Comparison of ENCODE assay signal across 8 cellular contexts in the genomic region with DNA sequence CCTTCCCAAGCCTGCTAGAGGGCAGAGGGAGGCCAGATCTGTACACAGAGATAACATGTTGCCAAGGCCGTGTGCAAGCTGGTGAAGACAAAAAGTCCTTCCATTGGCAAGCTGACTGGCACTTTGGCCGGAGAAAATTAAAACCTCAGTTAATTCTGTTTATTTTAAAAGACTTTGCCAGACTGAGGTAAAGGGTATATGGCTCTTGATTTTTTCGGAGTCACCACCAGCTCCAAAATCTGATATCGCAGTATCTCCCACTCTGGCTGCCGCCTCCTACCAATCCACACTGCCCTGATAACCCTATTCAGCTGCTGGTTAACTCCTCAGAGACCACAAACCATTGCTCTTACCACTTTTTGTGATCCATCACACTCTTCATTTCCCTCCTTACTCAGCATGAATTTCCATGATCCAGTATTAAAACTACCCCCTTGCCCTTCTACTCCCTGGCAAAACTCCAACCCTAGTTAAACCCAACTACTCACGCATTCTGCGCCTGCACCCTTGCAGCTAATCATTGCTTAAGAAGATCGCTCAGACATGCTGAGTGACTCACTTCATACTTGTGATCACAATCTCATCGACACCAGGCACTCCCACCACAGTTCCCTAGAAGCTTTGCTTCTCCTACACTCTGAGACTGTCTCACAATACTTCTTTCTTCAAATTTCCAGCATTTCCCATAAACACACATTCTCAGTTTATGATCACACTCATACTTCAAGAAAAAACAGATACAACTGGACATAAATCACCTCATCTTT. TPM values are rescaled to one million over a fixed set of nuclear protein-coding genes. Genes with fewer than 3 reads are reported as not detected.
DNase-seq lines count a peak whose midpoint lies in the region; ATAC-seq and TF ChIP-seq lines count a peak whose summit lies in the region.

No MANE protein-coding gene starts in this region.

- peaks cover 9% of the 10 kb centered on the region for H3K36me3 Mint-ChIP-seq in activated naive CD4-positive, alpha-beta T cell treated with anti-CD3 and anti-CD28 coated beads, Interleukin-2, amount 10 ng/mL, durations not matched to agents 7 days and 5 days

- no peaks in the 10 kb centered on the region for H3K9me3 ChIP-seq in stomach

- H3K4me3 Mint-ChIP-seq in activated naive CD4-positive, alpha-beta T cell treated with anti-CD3 and anti-CD28 coated beads, Interleukin-2, amount 10 ng/mL, durations not matched to agents 7 days and 5 days, result no peak overlapping the region

- CTCF ChIA-PET in activated naive CD4-positive, alpha-beta T cell treated with anti-CD3 and anti-CD28 coated beads, Interleukin-2, amount 10 ng/mL, durations not matched to agents 7 days and 5 days (lab: Charles Lee), result interaction anchor here (0.6 to 2.6 kb wide), 5 partner anchors 14 to 390 kb away, joined by 3 to 9 read pairs (median 5); no protein-coding TSS in a partner anchor

- intact Hi-C loops in lower leg skin (cut with DNase I; ENCODE audit: low total_unique reads) (no loop called here), stomach (cut with DNase I; ENCODE audit: low total_unique reads) (no loop called here)

- TF ChIP-seq POLR2A in lower leg skin (IDR thresholded peaks at IDR 0.05), result no peak
- TF ChIP-seq POLR2A in stomach (IDR thresholded peaks at IDR 0.05), result no peak

- no peaks in the 10 kb centered on the region for H3K9me3 Mint-ChIP-seq in activated naive CD4-positive, alpha-beta T cell treated with anti-CD3 and anti-CD28 coated beads, Interleukin-2, amount 10 ng/mL, durations not matched to agents 7 days and 5 days

- H3K36me3 ChIP-seq in stomach, result peaks cover 2 to 12% (median 9%) of the 10 kb centered on the region in 4 donors

- H3K27me3 Mint-ChIP-seq in activated naive CD4-positive, alpha-beta T cell treated with anti-CD3 and anti-CD28 coated beads, Interleukin-2, amount 10 ng/mL, durations not matched to agents 7 days and 5 days, result no peaks in the 10 kb centered on the region

- no peak for ATAC-seq in GM19463 (IDR thresholded peaks at IDR 0.05; ENCODE audit: unreplicated experiment)

- peaks cover 23% of the 10 kb centered on the region for H3K4me1 Mint-ChIP-seq in activated naive CD4-positive, alpha-beta T cell treated with anti-CD3 and anti-CD28 coated beads, Interleukin-2, amount 10 ng/mL, durations not matched to agents 7 days and 5 days

- peak; percentile 48 for DNase-seq in activated naive CD4-positive, alpha-beta T cell treated with Interleukin-2 at 50 U/mL for 16 hours
- no peak for DNase-seq in activated naive CD4-positive, alpha-beta T cell treated with anti-CD3 and anti-CD28 coated beads, Interleukin-2, amount 10 ng/mL, durations not matched to agents 7 days and 5 days
- peak; percentile 35 to 74 for DNase-seq in SW 1271 (lab: John Stamatoyannopoulos, UW)
- DNase-seq in lower leg skin (ENCODE audit: low spot score in 2 of 2), result peak; percentile 82 to 91
- peak; percentile 82 for DNase-seq in stomach
- DNase-seq in NCI-H1436 (lab: John Stamatoyannopoulos, UW), result no peak

- peak overlapping the region; percentile 77 for H3K27ac ChIP-seq in cingulate gyrus (ENCODE audit: low read depth, low read length)
- H3K27ac ChIP-seq in stomach, result peak overlapping the region; percentile 74 to 89 (median 86)

- TF ChIP-seq CTCF in lower leg skin (IDR thresholded peaks at IDR 0.05) (no peak), stomach (IDR thresholded peaks at IDR 0.05) (no peak)

- no peak overlapping the region for H3K27ac Mint-ChIP-seq in activated naive CD4-positive, alpha-beta T cell treated with anti-CD3 and anti-CD28 coated beads, Interleukin-2, amount 10 ng/mL, durations not matched to agents 7 days and 5 days

- 10 to 12% methylated on average over 9 of the region's 9 CpGs for WGBS in lower leg skin, 2 donors
- WGBS in stomach, 5 donors, result 17 to 32% (median 19%) methylated on average over 9 of the region's 9 CpGs

- TF ChIP-seq EP300 in stomach (IDR thresholded peaks at IDR 0.05), result no peak

- no peaks in the 10 kb centered on the region for H3K27me3 ChIP-seq in stomach

- H3K4me3 ChIP-seq in lower leg skin (ENCODE audit: low read depth, poor library complexity, severe bottlenecking) (no peak overlapping the region), stomach (peak overlapping the region in 2 of 4 donors; percentile 15 to 27)

- peaks cover 23 to 53% (median 36%) of the 10 kb centered on the region in 4 donors for H3K4me1 ChIP-seq in stomach

RNA-seq across cellular contexts. Expression of a gene that starts 5.8 kb away (rescaled TPM):
- total RNA-seq in lower leg skin, result 10 to 100 TPM; 37.9 to 56.4 (median 49.5) TPM
- 10 to 100 TPM; 19.8 to 74.4 (median 51.6) TPM for total RNA-seq in stomach
- polyA plus RNA-seq in stomach, result 10 to 100 TPM in 1 of 3 donors, 1 to 10 TPM in 2; 6.5 to 11.1 (median 9.3) TPM

RNA-seq across cellular contexts. Expression of a gene that starts 57.7 kb away (rescaled TPM):
- total RNA-seq in lower leg skin, result 10 to 100 TPM in 2 of 4 donors, 1 to 10 TPM in 2; 1.7 to 16.4 (median 11.1) TPM
- total RNA-seq in stomach, result 10 to 100 TPM; 12.5 to 97.9 (median 39.1) TPM
- 10 to 100 TPM in 2 of 3 donors, 1 to 10 TPM in 1; 6.4 to 37.5 (median 32.1) TPM for polyA plus RNA-seq in stomach

Comparison
In these comparisons a context has a peak if more than half of its experiments do, and no peak if none do; other contexts are left out.
1. DNase-seq: peak in activated naive CD4-positive, alpha-beta T cell treated with Interleukin-2 at 50 U/mL for 16 hours (single experiment), SW 1271 (2 of 2), lower leg skin (2 of 2) and stomach (single experiment); none in activated naive CD4-positive, alpha-beta T cell treated with anti-CD3 and anti-CD28 coated beads, Interleukin-2, amount 10 ng/mL, durations not matched to agents 7 days and 5 days (single experiment) and NCI-H1436 (single experiment).